16 cellular contexts compared by ENCODE assay signal in the genomic region with DNA sequence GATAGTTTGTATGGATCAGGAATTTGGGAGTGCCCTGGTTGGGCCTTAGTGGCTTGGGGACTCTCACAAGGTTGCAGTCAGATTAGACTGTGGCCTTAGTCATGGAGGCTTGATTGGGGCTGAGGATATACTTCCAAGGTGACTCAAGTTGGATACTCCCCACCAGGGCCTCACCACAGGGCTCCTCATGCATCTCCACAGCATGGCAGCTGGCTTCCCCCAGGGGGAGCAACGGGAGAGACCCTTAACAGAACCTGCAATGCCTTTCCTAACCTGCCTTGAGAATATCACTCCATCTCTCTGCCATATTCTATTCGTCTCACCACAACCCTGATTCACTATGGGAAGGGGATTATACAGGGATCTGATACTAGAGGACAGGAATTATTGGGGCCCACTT.
A peak's percentile ranks its signal among the peaks of the same experiment; 100 is the strongest.
DNase-seq lines count a peak whose midpoint lies in the region; ATAC-seq and TF ChIP-seq lines count a peak whose summit lies in the region.
"Had no signal": no experiment of that assay in that cellular context is flagged by ENCODE, and none has a peak within 500 bp of the region (broad histone marks: within the 10 kb centered on the region; RNA-seq: fewer than 3 reads in every experiment).

No MANE protein-coding gene starts in this region.

- no peaks in the 10 kb centered on the region for H3K36me3 ChIP-seq in H7 (replicated peaks; ENCODE audit: control insufficient read depth, insufficient read depth, low read length)

- no peaks in the 10 kb centered on the region for H3K4me1 ChIP-seq in foreskin keratinocyte
- H3K4me1 ChIP-seq: A549 had no signal

- peak; percentile 24 for DNase-seq in H7
- DNase-seq in M059J (ENCODE audit: low read depth): peak; percentile 8
- DNase-seq in foreskin keratinocyte: no peak
- DNase-seq in AG08395 (ENCODE audit: low spot score): no peak
- DNase-seq in cardiac septum (ENCODE audit: low spot score): no peak
- DNase-seq in activated CD4-positive, alpha-beta T cell treated with anti-CD3 and anti-CD28 coated beads for 4 hours: no peak
- DNase-seq: CD8-positive, alpha-beta T cell; COR-L47; DMS153; DMS79 treated with DMSO at 0.1 percent for 48 hours; GF-D8; GOT3 had no signal

- no peak overlapping the region for H3K27ac ChIP-seq in foreskin keratinocyte
- H3K27ac ChIP-seq: A549, KMS-11 had no signal

- no peak for TF ChIP-seq CTCF in foreskin keratinocyte (conservative IDR thresholded peaks at IDR 0.05)

- intact Hi-C loops in cardiac septum (cut with DNase I): no loop called here

- H3K4me3 ChIP-seq in H7 (ENCODE audit: insufficient read depth, low read depth, low read length): no peak overlapping the region
- H3K4me3 ChIP-seq: A549 had no signal

- ATAC-seq in foreskin keratinocyte (peak; percentile 35), HG02588 (IDR thresholded peaks at IDR 0.05; ENCODE audit: unreplicated experiment) (no peak)
- ATAC-seq: A549; CD8-positive, alpha-beta T cell; HCT116 had no signal

- H3K27me3 ChIP-seq in H7 (ENCODE audit: control insufficient read depth, insufficient read depth, low read length) (no peaks in the 10 kb centered on the region), foreskin keratinocyte (peaks cover 3% of the 10 kb centered on the region)

Comparison
In these comparisons a context has a peak if more than half of its experiments do, and no peak if none do; other contexts are left out.
1. DNase-seq: peak in H7 (single experiment) and M059J (single experiment); none in foreskin keratinocyte (0 of 2), AG08395 (single experiment), cardiac septum (single experiment) and activated CD4-positive, alpha-beta T cell treated with anti-CD3 and anti-CD28 coated beads for 4 hours (0 of 2).